ENCODE assay signal across 1 cellular context in genomic region chr5:177113566-177114424, GRCh38.
TF ChIP-seq lines count a peak whose summit lies in the region.

No MANE protein-coding gene starts in this region.

TF ChIP-seq in GM12878, 131 proteins besides CTCF, POLR2A, EP300 and RAD21 (continued from another document):
- TF ChIP-seq BCLAF1 (IDR thresholded peaks at IDR 0.05) (no peak), STAT1 (conservative IDR thresholded peaks at IDR 0.05) (peak; percentile 79), CBX5 (IDR thresholded peaks at IDR 0.05; ENCODE audit: low read depth) (no peak), RELA (IDR thresholded peaks at IDR 0.05; ENCODE audit: borderline replicate concordance, partially characterized antibody) (peak; percentile 48), HCFC1 (IDR thresholded peaks at IDR 0.05; ENCODE audit: low read length) (no peak), RELB (IDR thresholded peaks at IDR 0.05; ENCODE audit: low read depth) (0 out of 2 replicates have a peak, but pooled peaks have one; percentile 16), NBN (IDR thresholded peaks at IDR 0.05) (0 out of 2 replicates have a peak, but pooled peaks have one; percentile 43), SP1 (IDR thresholded peaks at IDR 0.05; ENCODE audit: low read depth, low read length) (peak; percentile 54), RB1 (IDR thresholded peaks at IDR 0.05; ENCODE audit: borderline replicate concordance) (0 out of 2 replicates have a peak, but pooled peaks have one; percentile 79), YBX1 (IDR thresholded peaks at IDR 0.05) (no peak), SMARCA5 (IDR thresholded peaks at IDR 0.05) (peak; percentile 42; the same call in 1 of the 2 replicates), WRNIP1 (IDR thresholded peaks at IDR 0.05; ENCODE audit: borderline replicate concordance, low read depth, low read length) (peak; percentile 87; the same call in 1 of the 2 replicates), SMC3 (IDR thresholded peaks at IDR 0.05; ENCODE audit: borderline replicate concordance, low read length) (peak; percentile 94), YY1 (IDR thresholded peaks at IDR 0.05; ENCODE audit: low read depth, low read length) (peak; percentile 75), SKIL (IDR thresholded peaks at IDR 0.05; ENCODE audit: low read depth, poor library complexity, severe bottlenecking) (peak; percentile 20), MTA3 (IDR thresholded peaks at IDR 0.05; ENCODE audit: borderline replicate concordance, low read length) (no peak), KDM1A (IDR thresholded peaks at IDR 0.05; ENCODE audit: borderline replicate concordance) (no peak), IRF4 (IDR thresholded peaks at IDR 0.05; ENCODE audit: low read depth, low read length) (peak; percentile 70), BHLHE40 (IDR thresholded peaks at IDR 0.05; ENCODE audit: borderline replicate concordance in 1 of 2, low read depth in 2 of 2, low read length in 1 of 2) (0 out of 4 replicates have a peak, but pooled peaks of 1 of the 2 experiments have one; percentile 38), USF2 (IDR thresholded peaks at IDR 0.05; ENCODE audit: borderline replicate concordance, low read depth, low read length) (no peak)
